Comparison of ENCODE assay signal across 29 cellular contexts in the genomic region with DNA sequence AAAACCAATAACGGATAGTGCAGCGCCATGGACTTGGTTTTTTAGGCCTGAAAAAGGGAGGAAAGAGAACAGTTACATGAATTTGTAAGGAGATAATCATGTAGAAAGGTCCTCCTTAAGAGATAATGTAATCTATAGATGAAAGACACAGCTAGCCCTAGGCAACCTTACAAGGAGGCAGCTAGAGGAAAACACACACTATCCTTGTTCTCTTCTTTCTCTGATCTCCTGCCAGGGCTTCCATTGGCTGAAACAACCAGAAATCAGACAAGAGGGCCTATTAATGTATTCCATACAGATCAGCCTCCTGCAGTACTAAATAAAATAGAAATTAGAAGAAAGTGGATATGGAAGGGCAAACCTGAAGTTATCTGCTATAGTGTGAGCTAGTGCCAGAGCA. TPM values are rescaled to one million over a fixed set of nuclear protein-coding genes. Genes with fewer than 3 reads are reported as not detected.
"Had no signal": no experiment of that assay in that cellular context is flagged by ENCODE, and none has a peak within 500 bp of the region (broad histone marks: within the 10 kb centered on the region; RNA-seq: fewer than 3 reads in every experiment).

No MANE protein-coding gene starts in this region.

- H3K9me3 ChIP-seq: adrenal gland, body of pancreas, breast epithelium, SJCRH30, SK-N-SH had no signal

- H3K27me3 ChIP-seq: adrenal gland, body of pancreas, breast epithelium, SJCRH30 had no signal

- H3K4me1 Mint-ChIP-seq: activated CD4-positive, alpha-beta T cell treated with anti-CD3 and anti-CD28 coated beads, Interleukin-2, amount 10 ng/mL, durations not matched to agents 24 days and 14 days; activated naive CD4-positive, alpha-beta T cell treated with anti-CD3 and anti-CD28 coated beads, Interleukin-2, amount 50 U/mL, for 24 hours had no signal

- H3K36me3 Mint-ChIP-seq: activated naive CD4-positive, alpha-beta T cell treated with anti-CD3 and anti-CD28 coated beads, Interleukin-2, amount 50 U/mL, for 24 hours had no signal

- H3K27me3 Mint-ChIP-seq: activated CD4-positive, alpha-beta T cell treated with anti-CD3 and anti-CD28 coated beads, Interleukin-2, amount 10 ng/mL, durations not matched to agents 24 days and 14 days; activated naive CD4-positive, alpha-beta T cell treated with anti-CD3 and anti-CD28 coated beads, Interleukin-2, amount 50 U/mL, for 24 hours; activated T-cell treated with anti-CD3 and anti-CD28 coated beads, Interleukin-2, amount 50 U/mL, for 24 hours had no signal

- H3K4me3 Mint-ChIP-seq: activated CD4-positive, alpha-beta T cell treated with anti-CD3 and anti-CD28 coated beads, Interleukin-2, amount 10 ng/mL, durations not matched to agents 24 days and 14 days; activated CD8-positive, alpha-beta T cell treated with anti-CD3 and anti-CD28 coated beads, Interleukin-2, amount 10 ng/mL, durations not matched to agents 7 days and 5 days; activated naive CD4-positive, alpha-beta T cell treated with anti-CD3 and anti-CD28 coated beads, Interleukin-2, amount 50 U/mL, for 24 hours; activated T-cell treated with anti-CD3 and anti-CD28 coated beads, Interleukin-2, amount 50 U/mL, for 24 hours; T-helper 1 cell treated with Interleukin-12 subunit alpha and Interleukin-12 subunit beta and Interleukin-4 antibody, amounts not matched to agents 30 μg/mL and 1 μg/mL, for 36 hours; T-helper 2 cell treated with Interferon-gamma antibody and Interleukin-4, amounts not matched to agents 5 μg/mL and 100 μg/mL, for 36 hours had no signal

- H3K27ac Mint-ChIP-seq: activated CD4-positive, alpha-beta T cell treated with anti-CD3 and anti-CD28 coated beads, Interleukin-2, amount 10 ng/mL, durations not matched to agents 24 days and 14 days; activated CD8-positive, alpha-beta T cell treated with anti-CD3 and anti-CD28 coated beads, Interleukin-2, amount 10 ng/mL, durations not matched to agents 7 days and 5 days; activated naive CD4-positive, alpha-beta T cell treated with anti-CD3 and anti-CD28 coated beads, Interleukin-2, amount 50 U/mL, for 24 hours; activated T-cell treated with anti-CD3 and anti-CD28 coated beads, Interleukin-2, amount 50 U/mL, for 24 hours; activated T-helper 2 cell treated with anti-CD3 and anti-CD28 coated beads, Interferon-gamma antibody, Interleukin-2, Interleukin-4, amounts not matched to agents 10 μg/mL and 5 μg/mL and 100 μg/mL, durations not matched to agents 14 hours and 24 hours and 36 hours; T-helper 1 cell treated with Interleukin-12 subunit alpha and Interleukin-12 subunit beta and Interleukin-4 antibody, amounts not matched to agents 30 μg/mL and 1 μg/mL, for 36 hours; T-helper 2 cell treated with Interferon-gamma antibody and Interleukin-4, amounts not matched to agents 5 μg/mL and 100 μg/mL, for 36 hours had no signal

- H3K4me2 ChIP-seq: SK-N-SH had no signal

- DNase-seq: activated CD4-positive, alpha-beta T cell treated with anti-CD3 and anti-CD28 coated beads, Interleukin-2, amount 10 ng/mL, durations not matched to agents 24 days and 14 days; activated CD4-positive, alpha-beta T cell treated with anti-CD3 and anti-CD28 coated beads, Interleukin-2, amount 50 U/mL, for 48 hours; activated CD8-positive, alpha-beta T cell treated with anti-CD3 and anti-CD28 coated beads, Interleukin-2, amount 10 ng/mL, durations not matched to agents 7 days and 5 days; activated gamma-delta T cell; activated naive CD4-positive, alpha-beta T cell treated with Interleukin-2 at 50 U/mL for 16 hours; activated T-cell treated with anti-CD3 and anti-CD28 coated beads, Interleukin-2, amount 50 U/mL, for 24 hours; adrenal gland; body of pancreas; NCI-H1105 treated with DMSO at 0.1 percent for 48 hours; NCI-H1436; NCI-H1694; NCI-H1930; NCI-H2081 treated with DMSO at 0.1 percent for 48 hours; NCI-H345; NCI-H524 treated with DMSO at 0.1 percent for 48 hours; OCI-M1; SHP77; SJCRH30; SK-N-SH had no signal

- FAIRE-seq: astrocyte, K562, TTC549 had no signal

- H3K36me3 ChIP-seq: adrenal gland, breast epithelium, SJCRH30 had no signal

- H3K9ac ChIP-seq: SK-N-SH had no signal

- H3K4me3 ChIP-seq: adrenal gland, body of pancreas, breast epithelium, K562, SJCRH30 had no signal

- H3K4me1 ChIP-seq: adrenal gland, body of pancreas, breast epithelium, SJCRH30 had no signal

- H3K27ac ChIP-seq: adrenal gland, body of pancreas, breast epithelium, SJCRH30 had no signal

- H3K9me3 Mint-ChIP-seq: activated naive CD4-positive, alpha-beta T cell treated with anti-CD3 and anti-CD28 coated beads, Interleukin-2, amount 50 U/mL, for 24 hours; T-helper 1 cell treated with Interleukin-12 subunit alpha and Interleukin-12 subunit beta and Interleukin-4 antibody, amounts not matched to agents 30 μg/mL and 1 μg/mL, for 36 hours had no signal

RNA-seq across cellular contexts. Expression of gene KCNA4, which starts 53.0 kb away (rescaled TPM):
- total RNA-seq: activated CD4-positive, alpha-beta T cell treated with anti-CD3 and anti-CD28 coated beads, Interleukin-2, amount 10 ng/mL, durations not matched to agents 24 days and 14 days; activated CD8-positive, alpha-beta T cell treated with anti-CD3 and anti-CD28 coated beads, Interleukin-2, amount 10 ng/mL, durations not matched to agents 7 days and 5 days; activated T-helper 2 cell treated with anti-CD3 and anti-CD28 coated beads, Interferon-gamma antibody, Interleukin-2, Interleukin-4, amounts not matched to agents 10 μg/mL and 5 μg/mL and 100 μg/mL, durations not matched to agents 14 hours and 24 hours and 36 hours; astrocyte; K562; M059J; NCI-H460; SJCRH30 had no signal
- polyA plus RNA-seq: K562, SK-N-SH had no signal
